Comparison of ENCODE assay signal across 22 cellular contexts in the genomic region with DNA sequence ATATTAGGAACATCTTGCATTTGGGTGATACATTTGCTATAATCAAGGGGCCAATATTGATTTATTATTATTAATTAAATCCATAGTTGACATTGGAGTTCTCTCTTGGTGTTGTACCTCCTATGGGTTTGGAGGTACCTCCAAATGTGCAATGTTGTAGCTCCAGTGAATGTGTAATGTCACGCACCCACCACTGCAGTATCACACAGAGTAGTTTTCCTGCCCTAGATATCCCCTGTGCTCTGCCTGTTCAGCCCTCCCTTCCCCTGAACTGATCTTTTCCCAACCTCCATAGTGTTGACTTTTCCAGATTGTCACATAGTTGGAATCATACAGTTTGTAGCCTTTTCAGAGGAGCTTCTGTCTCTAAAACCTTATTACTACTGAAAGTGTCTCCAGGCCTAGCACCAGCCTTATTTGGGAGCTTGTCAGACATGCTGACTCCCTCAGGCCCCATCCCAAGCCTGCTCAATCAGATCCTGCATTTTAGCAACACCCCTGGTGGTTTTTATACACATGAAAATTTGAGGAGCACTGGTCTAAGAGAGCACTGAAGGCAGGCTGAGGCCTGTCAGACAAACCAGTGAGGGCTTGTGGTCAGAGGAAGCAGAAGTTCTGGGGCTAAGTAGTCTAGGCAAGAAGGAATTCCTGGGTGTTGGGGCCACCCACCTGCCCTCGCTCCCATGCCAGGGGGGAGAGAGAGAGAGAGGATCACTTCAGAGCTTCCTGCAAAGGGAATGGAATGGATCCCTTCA.
DNase-seq lines count a peak whose midpoint lies in the region; ATAC-seq, FAIRE-seq and TF ChIP-seq lines count a peak whose summit lies in the region.
"Had no signal": no experiment of that assay in that cellular context is flagged by ENCODE, and none has a peak within 500 bp of the region (broad histone marks: within the 10 kb centered on the region; RNA-seq: fewer than 3 reads in every experiment).

No MANE protein-coding gene starts in this region.

- no peak overlapping the region for H3K4me3 Mint-ChIP-seq in MCF 10A (ENCODE audit: unreplicated experiment)
- H3K4me3 Mint-ChIP-seq in natural killer cell = no peak overlapping the region
- H3K4me3 Mint-ChIP-seq in T-cell = no peak overlapping the region
- H3K4me3 Mint-ChIP-seq: CD4-positive, CD25-positive, alpha-beta regulatory T cell; CD8-positive, alpha-beta T cell; GM23338; H9 had no signal

- peaks cover 32% of the 10 kb centered on the region for H3K4me1 ChIP-seq in mammary epithelial cell (ENCODE audit: insufficient read depth, low read length)
- H3K4me1 ChIP-seq in RWPE2 (ENCODE audit: insufficient read depth, poor library complexity, severe bottlenecking) = peaks cover 14% of the 10 kb centered on the region
- H3K4me1 ChIP-seq in keratinocyte (ENCODE audit: control insufficient read depth, extremely low read depth, insufficient read depth, low read length) = peaks cover 26% of the 10 kb centered on the region
- H3K4me1 ChIP-seq: A549, Caco-2 had no signal

- H3K9me3 ChIP-seq in mammary epithelial cell (replicated peaks; ENCODE audit: insufficient read depth, low read length) (peaks cover 16% of the 10 kb centered on the region), RWPE2 (ENCODE audit: severe bottlenecking) (peaks cover 8% of the 10 kb centered on the region), keratinocyte (ENCODE audit: control insufficient read depth, low read depth, low read length) (peaks cover 15% of the 10 kb centered on the region)

- no peaks in the 10 kb centered on the region for H3K9me1 ChIP-seq in keratinocyte (ENCODE audit: control insufficient read depth, extremely low read depth, insufficient read depth, low read length)

- DNase-seq in mammary epithelial cell (peak; percentile 83), MCF 10A (ENCODE audit: unreplicated experiment) (no peak), RWPE2 (ENCODE audit: low spot score) (no peak), epithelial cell of esophagus (ENCODE audit: low read depth) (peak; percentile 64), keratinocyte (ENCODE audit: low read depth, low spot score) (peak; percentile 81), natural killer cell (no peak), occipital lobe (lab: John Stamatoyannopoulos, UW) (no peak), T-cell (no peak)
- DNase-seq: 8988T; ACHN; C1 segment of cervical spinal cord; Caco-2; CD4-positive, CD25-positive, alpha-beta regulatory T cell; CD8-positive, alpha-beta T cell; DMS153; DND-41; H9 had no signal

- intact Hi-C loops in mammary epithelial cell (cut with micrococcal nuclease) = no loop called here
- intact Hi-C loops in MCF 10A (cut with micrococcal nuclease) = no loop called here
- intact Hi-C loops in natural killer cell (cut with micrococcal nuclease) = no loop called here

- in situ Hi-C loops in mammary epithelial cell (cut with MboI; ENCODE audit: low sequenced_read_pairs in 2 of 2) = loop anchor here in 1 of 2 donors (5.0 kb wide), 1 partner anchor 132 kb away; no protein-coding TSS in a partner anchor

- H3K27me3 ChIP-seq in mammary epithelial cell (ENCODE audit: insufficient read depth, low read length) (no peaks in the 10 kb centered on the region), RWPE2 (ENCODE audit: insufficient read depth, poor library complexity, severe bottlenecking) (no peaks in the 10 kb centered on the region), keratinocyte (ENCODE audit: control insufficient read depth, extremely low read depth, insufficient read depth, low read length) (no peaks in the 10 kb centered on the region)

- WGBS in mammary epithelial cell (ENCODE audit: low coverage, missing lambda C conversion rate) = 46% methylated on average over 2 of the region's 2 CpGs

- BruUV-seq in mammary epithelial cell (replicated peaks; lab: Mats Ljungman, UMichigan) (no TSS peak), MCF 10A (replicated peaks; lab: Mats Ljungman, UMichigan) (no TSS peak)

- H3K9me3 Mint-ChIP-seq in MCF 10A (ENCODE audit: unreplicated experiment) (peaks cover 21% of the 10 kb centered on the region), natural killer cell (peaks cover 0 to 2% of the 10 kb centered on the region in 2 donors), T-cell (peaks cover 6 to 12% (median 11%) of the 10 kb centered on the region in 3 donors)

- CTCF ChIA-PET in mammary epithelial cell (lab: Charles Lee; ENCODE audit: low non-redundant PET) = no interaction called here
- CTCF ChIA-PET in MCF 10A (lab: Yijun Ruan, JAX) = interaction anchor here (0.5 to 2.7 kb wide), 3 partner anchors 131 to 1986 kb away, joined by 4 to 16 read pairs (median 5); no protein-coding TSS in a partner anchor
- CTCF ChIA-PET in T-cell (lab: Charles Lee) = no interaction called here

- H3K27me3 Mint-ChIP-seq in MCF 10A (ENCODE audit: insufficient read depth, unreplicated experiment) = no peaks in the 10 kb centered on the region
- peaks cover 7 to 11% of the 10 kb centered on the region in 2 donors for H3K27me3 Mint-ChIP-seq in natural killer cell (ENCODE audit: low read depth in 2 of 2)
- peaks cover 13 to 32% of the 10 kb centered on the region in 2 donors for H3K27me3 Mint-ChIP-seq in T-cell

- H3K27ac Mint-ChIP-seq in MCF 10A (ENCODE audit: low read depth, unreplicated experiment) = no peak overlapping the region
- no peak overlapping the region for H3K27ac Mint-ChIP-seq in natural killer cell
- H3K27ac Mint-ChIP-seq in T-cell = no peak overlapping the region
- H3K27ac Mint-ChIP-seq: CD4-positive, CD25-positive, alpha-beta regulatory T cell; CD8-positive, alpha-beta T cell; GM23338; H9 had no signal

- H2AFZ ChIP-seq in mammary epithelial cell (ENCODE audit: low read depth, low read length) (peak overlapping the region; percentile 43), keratinocyte (ENCODE audit: control insufficient read depth, low read length) (peak overlapping the region; percentile 2)
- H2AFZ ChIP-seq: GM23338 had no signal

- dilution Hi-C loops in mammary epithelial cell (cut with HindIII; ENCODE audit: low sequenced_read_pairs) (no loop called here), keratinocyte (cut with MboI; ENCODE audit: extremely low pct_ligation_motif_present, low sequenced_read_pairs) (no loop called here)

- H3K4me2 ChIP-seq in mammary epithelial cell (ENCODE audit: insufficient read depth, low read depth, low read length) (peak overlapping the region; percentile 48), keratinocyte (ENCODE audit: control insufficient read depth, extremely low read depth, insufficient read depth, low read depth, low read length) (peak overlapping the region; percentile 39)
- H3K4me2 ChIP-seq: A549, GM23338 had no signal

- FAIRE-seq in keratinocyte (lab: Jason Lieb, UNC) = peak; percentile 92
- FAIRE-seq: A549, G401.6, GM12878 had no signal

- H3K27ac ChIP-seq in mammary epithelial cell (ENCODE audit: insufficient read depth, low read depth, low read length) (peak overlapping the region; percentile 61), RWPE2 (ENCODE audit: poor library complexity, severe bottlenecking) (peak overlapping the region; percentile 75), keratinocyte (ENCODE audit: control insufficient read depth, insufficient read depth, low read length) (peak overlapping the region; percentile 67)
- H3K27ac ChIP-seq: A549 had no signal

- no peaks in the 10 kb centered on the region for H3K79me2 ChIP-seq in mammary epithelial cell (ENCODE audit: insufficient read depth, low read length)
- H3K79me2 ChIP-seq in keratinocyte (ENCODE audit: control insufficient read depth, insufficient read depth, low read length) = no peaks in the 10 kb centered on the region

- ATAC-seq in RWPE2 (ENCODE audit: low read depth) (no peak), natural killer cell (no peak), T-cell (replicated peaks in 1 of 4) (no peak)
- ATAC-seq: A549; CD8-positive, alpha-beta T cell; GM12878; GM23338; HCT116 had no signal

- H3K4me1 Mint-ChIP-seq in MCF 10A (ENCODE audit: insufficient read depth, unreplicated experiment) (peaks cover 9% of the 10 kb centered on the region), natural killer cell (no peaks in the 10 kb centered on the region), T-cell (no peaks in the 10 kb centered on the region)
- H3K4me1 Mint-ChIP-seq: CD4-positive, CD25-positive, alpha-beta regulatory T cell; GM23338; H9 had no signal

- H3K36me3 Mint-ChIP-seq in MCF 10A (ENCODE audit: insufficient read depth, unreplicated experiment) (no peaks in the 10 kb centered on the region), natural killer cell (no peaks in the 10 kb centered on the region), T-cell (no peaks in the 10 kb centered on the region)
- H3K36me3 Mint-ChIP-seq: CD4-positive, CD25-positive, alpha-beta regulatory T cell; CD8-positive, alpha-beta T cell had no signal

- H3K36me3 ChIP-seq in mammary epithelial cell (ENCODE audit: insufficient read depth, low read length) = no peaks in the 10 kb centered on the region
- no peaks in the 10 kb centered on the region for H3K36me3 ChIP-seq in RWPE2 (ENCODE audit: low read depth)
- no peaks in the 10 kb centered on the region for H3K36me3 ChIP-seq in keratinocyte (ENCODE audit: control insufficient read depth in 2 of 2, extremely low read depth in 1 of 2, insufficient read depth in 2 of 2, low read length in 2 of 2)

- H3K4me3 ChIP-seq in mammary epithelial cell (replicated peaks in 1 of 3; ENCODE audit: insufficient read depth in 1 of 3, low read depth in 2 of 3, low read length in 3 of 3) (no peak overlapping the region), RWPE2 (ENCODE audit: severe bottlenecking) (no peak overlapping the region), epithelial cell of esophagus (ENCODE audit: low read length) (no peak overlapping the region), keratinocyte (ENCODE audit: control insufficient read depth in 2 of 3, extremely low read depth in 1 of 3, insufficient read depth in 2 of 3, low read depth in 1 of 3, low read length in 3 of 3) (no peak overlapping the region)
- H3K4me3 ChIP-seq: A549, GM12878, GM23338 had no signal

- H4K20me1 ChIP-seq in mammary epithelial cell (ENCODE audit: insufficient read depth, low read length) = no peaks in the 10 kb centered on the region
- H4K20me1 ChIP-seq in keratinocyte (ENCODE audit: control insufficient read depth, extremely low read depth, insufficient read depth, low read length) = no peaks in the 10 kb centered on the region

- POLR2A ChIA-PET in MCF 10A (lab: Yijun Ruan, JAX) (no interaction called here), T-cell (lab: Charles Lee) (no interaction called here)

- TF ChIP-seq CTCF in mammary epithelial cell (conservative IDR thresholded peaks at IDR 0.05 in 1 of 2, IDR thresholded peaks at IDR 0.05 in 1 of 2; ENCODE audit: extremely low read depth in 1 of 2, insufficient read depth in 1 of 2, low read depth in 1 of 2, low read length in 2 of 2) (peak in 1 of 2 donors; percentile 14), MCF 10A (IDR thresholded peaks at IDR 0.05; ENCODE audit: unreplicated experiment) (no peak), RWPE2 (IDR thresholded peaks at IDR 0.05; ENCODE audit: poor library complexity, severe bottlenecking) (no peak), epithelial cell of esophagus (IDR thresholded peaks at IDR 0.05; ENCODE audit: insufficient read depth, low read depth, low read length, missing control alignments) (no peak), keratinocyte (optimal IDR thresholded peaks at IDR 0.05 in 1 of 3, IDR thresholded peaks at IDR 0.05 in 1 of 3, conservative IDR thresholded peaks at IDR 0.05 in 1 of 3; ENCODE audit: extremely low read depth in 1 of 3, insufficient read depth in 2 of 3, low read length in 3 of 3) (peak in 2 of 3 experiments; percentile 21 to 31), natural killer cell (IDR thresholded peaks at IDR 0.05) (no peak)

- H3K9ac ChIP-seq in mammary epithelial cell (ENCODE audit: insufficient read depth, low read length) (peak overlapping the region; percentile 34), keratinocyte (ENCODE audit: control insufficient read depth, extremely low read depth, insufficient read depth, low read length) (peak overlapping the region; percentile 0)

Comparison
In these comparisons a context has a peak if more than half of its experiments do, and no peak if none do; other contexts are left out.
1. DNase-seq: peak in mammary epithelial cell (single experiment), epithelial cell of esophagus (single experiment) and keratinocyte (single experiment); none in MCF 10A (single experiment), RWPE2 (single experiment), natural killer cell (single experiment), occipital lobe (single experiment) and T-cell (0 of 34).
2. CTCF ChIP-seq: peak in keratinocyte (2 of 3); none in MCF 10A (single experiment), RWPE2 (single experiment), epithelial cell of esophagus (single experiment) and natural killer cell (single experiment).
3. Peak in every context shown above with its lines, with median percentiles within 50 percentile points of each other: H3K27ac ChIP-seq.